In genomic region chr14:76118594-76118993, GRCh38 we compare ENCODE assay signal across 17 cellular contexts. TPM values are rescaled to one million over a fixed set of nuclear protein-coding genes. Genes with fewer than 3 reads are reported as not detected.
DNase-seq lines count a peak whose midpoint lies in the region; ATAC-seq and TF ChIP-seq lines count a peak whose summit lies in the region.
"Had no signal": no experiment of that assay in that cellular context is flagged by ENCODE, and none has a peak within 500 bp of the region (broad histone marks: within the 10 kb centered on the region; RNA-seq: fewer than 3 reads in every experiment).

No MANE protein-coding gene starts in this region.

- intact Hi-C loops in sciatic nerve (cut with DNase I) = no loop called here

- no peaks in the 10 kb centered on the region for H3K9me3 ChIP-seq in neural progenitor cell (ENCODE audit: low read depth)
- H3K9me3 ChIP-seq: BLaER1, Caco-2 had no signal

- H2AFZ ChIP-seq in neural progenitor cell (replicated peaks) = no peak overlapping the region
- H2AFZ ChIP-seq: GM23248 had no signal

- no peaks in the 10 kb centered on the region for H3K36me3 ChIP-seq in neural progenitor cell
- H3K36me3 ChIP-seq: BLaER1 had no signal

- H3K27ac ChIP-seq in neural progenitor cell = no peak overlapping the region
- H3K27ac ChIP-seq: 22Rv1, BLaER1, C4-2B, GM23248 had no signal

- ATAC-seq in sciatic nerve = no peak
- ATAC-seq: CD8-positive, alpha-beta T cell; HCT116 had no signal

- H4K20me1 ChIP-seq in neural progenitor cell (ENCODE audit: low read depth) = no peaks in the 10 kb centered on the region
- H4K20me1 ChIP-seq: BLaER1 had no signal

- no peaks in the 10 kb centered on the region for H3K9me3 Mint-ChIP-seq in neural progenitor cell
- H3K9me3 Mint-ChIP-seq: CD4-positive, CD25-positive, alpha-beta regulatory T cell; CD8-positive, alpha-beta T cell had no signal

- no peak overlapping the region for H3K4me3 Mint-ChIP-seq in neural progenitor cell
- H3K4me3 Mint-ChIP-seq: B cell; CD4-positive, CD25-positive, alpha-beta regulatory T cell; CD8-positive, alpha-beta T cell had no signal

- H3K27ac Mint-ChIP-seq in neural progenitor cell = peak overlapping the region; percentile 60
- H3K27ac Mint-ChIP-seq: B cell; CD4-positive, CD25-positive, alpha-beta regulatory T cell; CD8-positive, alpha-beta T cell had no signal

- H3K79me2 ChIP-seq in neural progenitor cell (ENCODE audit: low read depth) = no peaks in the 10 kb centered on the region

- peaks cover 12% of the 10 kb centered on the region for H3K27me3 Mint-ChIP-seq in neural progenitor cell (ENCODE audit: insufficient read depth, low read depth)

- peaks cover 8% of the 10 kb centered on the region for H3K4me1 ChIP-seq in neural progenitor cell
- H3K4me1 ChIP-seq: BLaER1, Caco-2 had no signal

- peaks cover 3% of the 10 kb centered on the region for H3F3A ChIP-seq in neural progenitor cell (ENCODE audit: low read depth)

- no peaks in the 10 kb centered on the region for H3K36me3 Mint-ChIP-seq in neural progenitor cell
- H3K36me3 Mint-ChIP-seq: CD4-positive, CD25-positive, alpha-beta regulatory T cell; CD8-positive, alpha-beta T cell had no signal

- no peaks in the 10 kb centered on the region for H3K27me3 ChIP-seq in neural progenitor cell
- H3K27me3 ChIP-seq: BLaER1 had no signal

- H3K4me2 ChIP-seq in neural progenitor cell = no peak overlapping the region
- H3K4me2 ChIP-seq: BLaER1 had no signal

- no peak overlapping the region for H3K9ac ChIP-seq in neural progenitor cell
- H3K9ac ChIP-seq: BLaER1, GM23248 had no signal

- no peak for TF ChIP-seq CTCF in neural progenitor cell (IDR thresholded peaks at IDR 0.05)

- no peak overlapping the region for H3K4me3 ChIP-seq in neural progenitor cell
- H3K4me3 ChIP-seq: BLaER1, GM23248 had no signal

- H3K4me1 Mint-ChIP-seq in neural progenitor cell = peaks cover 7% of the 10 kb centered on the region
- H3K4me1 Mint-ChIP-seq: B cell; CD4-positive, CD25-positive, alpha-beta regulatory T cell had no signal

- DNase-seq in NCI-H748 (lab: John Stamatoyannopoulos, UW; ENCODE audit: unreplicated experiment) (peak; percentile 31), NCI-H748 treated with DMSO at 0.1 percent for 48 hours (lab: John Stamatoyannopoulos, UW) (no peak), HuH-7 (ENCODE audit: low spot score) (peak; percentile 65), neural progenitor cell (ENCODE audit: low spot score) (no peak), sciatic nerve (ENCODE audit: low spot score) (no peak), retina (no peak)
- DNase-seq: Caco-2; CD4-positive, CD25-positive, alpha-beta regulatory T cell; CD8-positive, alpha-beta T cell; DND-41; GM23248; H7 had no signal

RNA-seq across cellular contexts. Expression of gene GPATCH2L, which starts 33.1 kb away (rescaled TPM):
- 68.2 and 93.0 TPM in 2 replicates for total RNA-seq in neural progenitor cell (ENCODE audit: low replicate concordance)
- 59.8 TPM for total RNA-seq in sciatic nerve

Comparison
In these comparisons a context has a peak if more than half of its experiments do, and no peak if none do; other contexts are left out.
1. DNase-seq: peak in NCI-H748 (single experiment) and HuH-7 (single experiment); none in NCI-H748 treated with DMSO at 0.1 percent for 48 hours (single experiment), neural progenitor cell (single experiment), sciatic nerve (single experiment) and retina (single experiment).